ENCODE assay signal across 1 cellular context in genomic region chr1:39827201-39827600, GRCh38.
TF ChIP-seq lines count a peak whose summit lies in the region.

No MANE protein-coding gene starts in this region.

TF ChIP-seq in HEK293, 187 proteins besides CTCF, POLR2A, EP300 and RAD21 (continued from another document):
- TF ChIP-seq ZNF184 (tag by site-specific recombination; IDR thresholded peaks at IDR 0.05) (no peak), ZNF302 (tag by site-specific recombination; IDR thresholded peaks at IDR 0.05; ENCODE audit: low read depth) (no peak), ZNF529 (tag by site-specific recombination; IDR thresholded peaks at IDR 0.05; ENCODE audit: insufficient replicate concordance) (no peak), EGR2 (tag by site-specific recombination; IDR thresholded peaks at IDR 0.05; ENCODE audit: low read depth) (no peak)
